15 cellular contexts compared by ENCODE assay signal in the genomic region with DNA sequence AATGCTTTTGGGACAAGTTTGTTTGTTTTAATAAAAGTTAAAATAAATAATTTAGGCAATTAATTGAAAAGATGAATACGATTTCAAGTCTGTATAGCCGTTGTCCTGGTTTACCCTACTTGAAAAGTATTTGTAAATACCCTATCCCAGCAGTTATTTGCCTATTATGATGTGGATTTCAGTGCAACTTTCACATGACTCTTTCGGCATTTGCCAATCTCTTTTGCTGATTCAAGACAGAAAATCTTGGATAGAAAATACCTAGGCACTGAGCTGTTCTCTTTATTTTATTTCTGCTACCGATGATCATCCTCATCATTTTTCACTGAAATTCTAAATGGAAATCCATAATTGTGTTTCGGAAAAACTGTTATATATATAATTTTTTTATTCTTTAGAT.
DNase-seq lines count a peak whose midpoint lies in the region; ATAC-seq and TF ChIP-seq lines count a peak whose summit lies in the region.
"Had no signal": no experiment of that assay in that cellular context is flagged by ENCODE, and none has a peak within 500 bp of the region (broad histone marks: within the 10 kb centered on the region; RNA-seq: fewer than 3 reads in every experiment).

No MANE protein-coding gene starts in this region.

- TF ChIP-seq CTCF in Caco-2 (IDR thresholded peaks at IDR 0.05; ENCODE audit: insufficient read depth in 1 of 2, low read depth in 1 of 2, low read length in 1 of 2, severe bottlenecking in 1 of 2, unreplicated experiment in 1 of 2) (no peak), fibroblast of the aortic adventitia (IDR thresholded peaks at IDR 0.05; ENCODE audit: insufficient read depth, low read length) (no peak), progenitor cell of endocrine pancreas (IDR thresholded peaks at IDR 0.05; ENCODE audit: unreplicated experiment) (no peak)

- no peak overlapping the region for H3K23ac ChIP-seq in trophoblast cell (ENCODE audit: low read length)

- H3K36me3 Mint-ChIP-seq in Caco-2 (ENCODE audit: insufficient read depth, unreplicated experiment): no peaks in the 10 kb centered on the region
- H3K36me3 Mint-ChIP-seq in progenitor cell of endocrine pancreas (ENCODE audit: insufficient read depth): no peaks in the 10 kb centered on the region
- H3K36me3 Mint-ChIP-seq: CD8-positive, alpha-beta memory T cell had no signal

- no peak overlapping the region for H2AFZ ChIP-seq in trophoblast cell (ENCODE audit: insufficient read depth, low read length, poor library complexity)
- H2AFZ ChIP-seq: GM23338 had no signal

- no peak overlapping the region for H2AK5ac ChIP-seq in trophoblast cell (ENCODE audit: low read length)

- H3K4me2 ChIP-seq in trophoblast cell (ENCODE audit: low read length): no peak overlapping the region
- H3K4me2 ChIP-seq: BLaER1, GM23338 had no signal

- H3K4ac ChIP-seq in trophoblast cell (ENCODE audit: low read depth, low read length): no peak overlapping the region

- no peaks in the 10 kb centered on the region for H3K36me3 ChIP-seq in Caco-2 (ENCODE audit: control insufficient read depth, insufficient read depth, low read length)
- no peaks in the 10 kb centered on the region for H3K36me3 ChIP-seq in SJSA1
- no peaks in the 10 kb centered on the region for H3K36me3 ChIP-seq in trophoblast cell (ENCODE audit: control insufficient read depth in 1 of 2, insufficient read depth in 2 of 2, low read length in 2 of 2)
- H3K36me3 ChIP-seq: BLaER1 had no signal

- H2BK5ac ChIP-seq in trophoblast cell (ENCODE audit: low read depth, low read length, poor library complexity): no peak overlapping the region

- no TSS peak for BruUV-seq in Caco-2 (replicated peaks; lab: Mats Ljungman, UMichigan)

- no peak overlapping the region for H3K14ac ChIP-seq in trophoblast cell (ENCODE audit: low read length)

- H3K79me1 ChIP-seq in trophoblast cell (ENCODE audit: low read length): no peaks in the 10 kb centered on the region

- H3K4me3 Mint-ChIP-seq in Caco-2 (ENCODE audit: unreplicated experiment) (peak overlapping the region; percentile 59), progenitor cell of endocrine pancreas (ENCODE audit: low read depth) (no peak overlapping the region)
- H3K4me3 Mint-ChIP-seq: CD8-positive, alpha-beta memory T cell; GM23338 had no signal

- H3K27ac Mint-ChIP-seq in Caco-2 (ENCODE audit: unreplicated experiment) (peak overlapping the region; percentile 88), progenitor cell of endocrine pancreas (no peak overlapping the region)
- H3K27ac Mint-ChIP-seq: CD8-positive, alpha-beta memory T cell; GM23338 had no signal

- WGBS in trophoblast cell (ENCODE audit: extremely low coverage, insufficient coverage, insufficient read length): no CpG with 5 or more reads among the region's 5 CpGs

- H3K27ac ChIP-seq in SJSA1: peak overlapping the region; percentile 14; the same call in 1 of the 2 replicates
- no peak overlapping the region for H3K27ac ChIP-seq in trophoblast cell (ENCODE audit: low read depth, low read length)
- H3K27ac ChIP-seq: BLaER1 had no signal

- POLR2A ChIA-PET in Caco-2 (lab: Charles Lee): interaction anchor here (0.7 kb wide), 1 partner anchor 130 kb away, joined by 3 read pairs; no protein-coding TSS in a partner anchor

- CTCF ChIA-PET in Caco-2 (lab: Charles Lee): interaction anchor here (0.6 to 0.8 kb wide), 2 partner anchors 13 to 15 kb away, joined by 3 read pairs; no protein-coding TSS in a partner anchor

- DNase-seq in Caco-2 (no peak), SJSA1 (ENCODE audit: low read depth in 1 of 2, low spot score in 2 of 2) (peak in 1 of 2 experiments; percentile 59), fibroblast of the aortic adventitia (ENCODE audit: low read depth) (peak; percentile 11), trophoblast cell (peak; percentile 8 to 54), progenitor cell of endocrine pancreas (ENCODE audit: low spot score, unreplicated experiment) (no peak), AG08395 (ENCODE audit: low spot score) (no peak)
- no peak for DNase-seq in effector CD8-positive, alpha-beta T cell (lab: John Stamatoyannopoulos, UW)
- DNase-seq: AML-193; CD8-positive, alpha-beta memory T cell; DMS 273 treated with DMSO at 0.1 percent for 48 hours; H7 had no signal

- H3K27me3 Mint-ChIP-seq in Caco-2 (ENCODE audit: insufficient read depth, unreplicated experiment) (no peaks in the 10 kb centered on the region), progenitor cell of endocrine pancreas (no peaks in the 10 kb centered on the region)

- H3K9me3 Mint-ChIP-seq in Caco-2 (ENCODE audit: unreplicated experiment): no peaks in the 10 kb centered on the region
- H3K9me3 Mint-ChIP-seq in progenitor cell of endocrine pancreas (ENCODE audit: low read depth): no peaks in the 10 kb centered on the region
- H3K9me3 Mint-ChIP-seq: GM23338 had no signal

- ATAC-seq in HG03460 (IDR thresholded peaks at IDR 0.05; ENCODE audit: unreplicated experiment): no peak
- ATAC-seq: GM12878, GM23338 had no signal

- H3K9me3 ChIP-seq in Caco-2 (peaks cover 3% of the 10 kb centered on the region; the same call in 1 of the 2 replicates), SJSA1 (replicated peaks) (no peaks in the 10 kb centered on the region), trophoblast cell (ENCODE audit: insufficient read depth, low read depth, low read length) (peaks cover 2% of the 10 kb centered on the region)
- H3K9me3 ChIP-seq: BLaER1 had no signal

- no peak overlapping the region for H4K91ac ChIP-seq in trophoblast cell (ENCODE audit: low read depth, low read length)

- no peak overlapping the region for H4K8ac ChIP-seq in trophoblast cell (ENCODE audit: low read depth, low read length)

- H3K4me1 ChIP-seq in Caco-2 (peaks cover 65% of the 10 kb centered on the region), SJSA1 (replicated peaks) (peaks cover 5% of the 10 kb centered on the region), trophoblast cell (ENCODE audit: control insufficient read depth in 1 of 2, insufficient read depth in 2 of 2, low read length in 2 of 2) (peaks cover 5 to 6% of the 10 kb centered on the region in 2 experiments)

- H4K12ac ChIP-seq in trophoblast cell (ENCODE audit: low read depth, low read length): no peak overlapping the region

- H3K4me3 ChIP-seq in Caco-2 (ENCODE audit: low read depth, low read length) (no peak overlapping the region), SJSA1 (no peak overlapping the region), fibroblast of the aortic adventitia (ENCODE audit: low read depth, low read length) (no peak overlapping the region), trophoblast cell (ENCODE audit: low read depth, low read length) (no peak overlapping the region)
- H3K4me3 ChIP-seq: BLaER1, GM12878, GM23338 had no signal

- H3K79me2 ChIP-seq in trophoblast cell (ENCODE audit: control insufficient read depth, insufficient read depth, low read length, poor library complexity): no peaks in the 10 kb centered on the region

- H2BK12ac ChIP-seq in trophoblast cell (ENCODE audit: low read length): no peak overlapping the region

- intact Hi-C loops in Caco-2 (cut with micrococcal nuclease; ENCODE audit: unreplicated experiment): no loop called here

- H3K4me1 Mint-ChIP-seq in Caco-2 (ENCODE audit: low read depth, unreplicated experiment) (peaks cover 42% of the 10 kb centered on the region), progenitor cell of endocrine pancreas (ENCODE audit: low read depth) (peaks cover 59% of the 10 kb centered on the region)
- H3K4me1 Mint-ChIP-seq: CD8-positive, alpha-beta memory T cell had no signal

- H3K18ac ChIP-seq in trophoblast cell (ENCODE audit: low read length): no peak overlapping the region

- H3K9ac ChIP-seq in trophoblast cell (ENCODE audit: low read length): no peak overlapping the region
- H3K9ac ChIP-seq: BLaER1 had no signal

- H3K27me3 ChIP-seq in Caco-2 (replicated peaks; ENCODE audit: control insufficient read depth, insufficient read depth, low read length): no peaks in the 10 kb centered on the region
- no peaks in the 10 kb centered on the region for H3K27me3 ChIP-seq in SJSA1 (replicated peaks)
- H3K27me3 ChIP-seq in trophoblast cell (ENCODE audit: insufficient read depth, low read length): no peaks in the 10 kb centered on the region
- H3K27me3 ChIP-seq: BLaER1 had no signal

- no peak overlapping the region for H2BK120ac ChIP-seq in trophoblast cell (ENCODE audit: insufficient read depth, low read length, poor library complexity)

Comparison
In these comparisons a context has a peak if more than half of its experiments do, and no peak if none do; other contexts are left out.
1. DNase-seq: peak in fibroblast of the aortic adventitia (single experiment) and trophoblast cell (2 of 2); none in Caco-2 (0 of 2), effector CD8-positive, alpha-beta T cell (single experiment), progenitor cell of endocrine pancreas (single experiment) and AG08395 (single experiment).